ENCODE assay signal across 21 cellular contexts in genomic region chr12:45975506-45975905, GRCh38. TPM values are rescaled to one million over a fixed set of nuclear protein-coding genes. Genes with fewer than 3 reads are reported as not detected.
A peak's percentile ranks its signal among the peaks of the same experiment; 100 is the strongest.
DNase-seq lines count a peak whose midpoint lies in the region; ATAC-seq lines count a peak whose summit lies in the region.
"Had no signal": no experiment of that assay in that cellular context is flagged by ENCODE, and none has a peak within 500 bp of the region (broad histone marks: within the 10 kb centered on the region; RNA-seq: fewer than 3 reads in every experiment).

No MANE protein-coding gene starts in this region.

- H3K4me3 Mint-ChIP-seq in activated T-cell treated with anti-CD3 and anti-CD28 coated beads, Interleukin-2, amount 50 U/mL, for 72 hours, result no peak overlapping the region
- H3K4me3 Mint-ChIP-seq in activated T-cell treated with anti-CD3 and anti-CD28 coated beads, Interleukin-2, amount 50 U/mL, for 24 hours, result no peak overlapping the region
- peak overlapping the region; percentile 25 for H3K4me3 Mint-ChIP-seq in central memory CD8-positive, alpha-beta T cell
- H3K4me3 Mint-ChIP-seq in memory B cell, result peak overlapping the region; percentile 1
- no peak overlapping the region for H3K4me3 Mint-ChIP-seq in stimulated activated effector memory CD8-positive, alpha-beta T cell treated with anti-CD3 and anti-CD28 coated beads, Interleukin-12 subunit alpha, Interleukin-12 subunit beta, amount 100 ng/mL, for 72 hours
- H3K4me3 Mint-ChIP-seq: activated CD4-positive, alpha-beta T cell treated with anti-CD3 and anti-CD28 coated beads, Interleukin-2, amount 10 ng/mL, durations not matched to agents 7 days and 5 days; activated naive CD4-positive, alpha-beta T cell treated with anti-CD3 and anti-CD28 coated beads, Interleukin-2, amount 10 ng/mL, durations not matched to agents 7 days and 5 days; CD4-positive, alpha-beta T cell had no signal

- H3K4me1 Mint-ChIP-seq in activated T-cell treated with anti-CD3 and anti-CD28 coated beads, Interleukin-2, amount 50 U/mL, for 72 hours (ENCODE audit: low read depth), result peaks cover 83% of the 10 kb centered on the region
- H3K4me1 Mint-ChIP-seq in activated T-cell treated with anti-CD3 and anti-CD28 coated beads, Interleukin-2, amount 50 U/mL, for 24 hours (ENCODE audit: low read depth), result peaks cover 86% of the 10 kb centered on the region
- peaks cover 91% of the 10 kb centered on the region for H3K4me1 Mint-ChIP-seq in central memory CD8-positive, alpha-beta T cell
- peaks cover 51% of the 10 kb centered on the region for H3K4me1 Mint-ChIP-seq in memory B cell
- peaks cover 85% of the 10 kb centered on the region for H3K4me1 Mint-ChIP-seq in stimulated activated effector memory CD8-positive, alpha-beta T cell treated with anti-CD3 and anti-CD28 coated beads, Interleukin-12 subunit alpha, Interleukin-12 subunit beta, amount 100 ng/mL, for 72 hours

- no peak for DNase-seq in activated T-cell treated with anti-CD3 and anti-CD28 coated beads, Interleukin-2, amount 50 U/mL, for 72 hours
- DNase-seq in activated T-cell treated with anti-CD3 and anti-CD28 coated beads, Interleukin-2, amount 50 U/mL, for 24 hours, result no peak
- DNase-seq in central memory CD8-positive, alpha-beta T cell (ENCODE audit: low spot score in 2 of 2), result no peak
- DNase-seq in memory B cell (ENCODE audit: low spot score in 2 of 2) (no peak), iPS-NIHi7 (ENCODE audit: extremely low spot score) (no peak), NCI-H345 (lab: John Stamatoyannopoulos, UW) (no peak)
- no peak for DNase-seq in stimulated activated effector memory CD8-positive, alpha-beta T cell treated with anti-CD3 and anti-CD28 coated beads, Interleukin-12 subunit alpha, Interleukin-12 subunit beta, amount 100 ng/mL, for 72 hours (ENCODE audit: low spot score in 2 of 2)
- DNase-seq: activated CD4-positive, alpha-beta T cell treated with anti-CD3 and anti-CD28 coated beads, Interleukin-2, amount 10 ng/mL, durations not matched to agents 7 days and 5 days; activated naive CD4-positive, alpha-beta T cell treated with anti-CD3 and anti-CD28 coated beads, Interleukin-2, amount 10 ng/mL, durations not matched to agents 7 days and 5 days; aorta; CD4-positive, alpha-beta T cell; central memory CD4-positive, alpha-beta T cell; dermis blood vessel endothelial cell; kidney glomerular epithelial cell; NCI-H1105 treated with DMSO at 0.1 percent for 48 hours; NCI-H2029; sigmoid colon; substantia nigra had no signal

- peaks cover 0 to 2% of the 10 kb centered on the region in 2 donors for H3K9me3 Mint-ChIP-seq in activated T-cell treated with anti-CD3 and anti-CD28 coated beads, Interleukin-2, amount 50 U/mL, for 72 hours
- H3K9me3 Mint-ChIP-seq in activated T-cell treated with anti-CD3 and anti-CD28 coated beads, Interleukin-2, amount 50 U/mL, for 24 hours, result peaks cover 2% of the 10 kb centered on the region
- H3K9me3 Mint-ChIP-seq in central memory CD8-positive, alpha-beta T cell, result no peaks in the 10 kb centered on the region
- peaks cover 1% of the 10 kb centered on the region for H3K9me3 Mint-ChIP-seq in memory B cell
- H3K9me3 Mint-ChIP-seq in stimulated activated effector memory CD8-positive, alpha-beta T cell treated with anti-CD3 and anti-CD28 coated beads, Interleukin-12 subunit alpha, Interleukin-12 subunit beta, amount 100 ng/mL, for 72 hours, result no peaks in the 10 kb centered on the region
- H3K9me3 Mint-ChIP-seq: CD4-positive, alpha-beta T cell had no signal

- no peak for ATAC-seq in activated T-cell treated with anti-CD3 and anti-CD28 coated beads, Interleukin-2, amount 50 U/mL, for 72 hours (replicated peaks in 1 of 2)
- ATAC-seq in central memory CD8-positive, alpha-beta T cell (replicated peaks; ENCODE audit: extremely low read depth, poor library complexity, severe bottlenecking), result no peak
- no peak for ATAC-seq in memory B cell (ENCODE audit: low read depth)
- ATAC-seq in stimulated activated effector memory CD8-positive, alpha-beta T cell treated with anti-CD3 and anti-CD28 coated beads, Interleukin-12 subunit alpha, Interleukin-12 subunit beta, amount 100 ng/mL, for 72 hours, result no peak
- no peak for ATAC-seq in HG02571 (IDR thresholded peaks at IDR 0.05; ENCODE audit: unreplicated experiment)
- ATAC-seq: HepG2, SK-N-SH treated with all-trans-retinoic acid at 6 μM for 48 hours had no signal

- peaks cover 6 to 26% of the 10 kb centered on the region in 2 donors for H3K36me3 Mint-ChIP-seq in activated T-cell treated with anti-CD3 and anti-CD28 coated beads, Interleukin-2, amount 50 U/mL, for 72 hours (ENCODE audit: insufficient read depth in 2 of 2)
- peaks cover 82% of the 10 kb centered on the region for H3K36me3 Mint-ChIP-seq in activated T-cell treated with anti-CD3 and anti-CD28 coated beads, Interleukin-2, amount 50 U/mL, for 24 hours (ENCODE audit: low read depth)
- H3K36me3 Mint-ChIP-seq in central memory CD8-positive, alpha-beta T cell (ENCODE audit: insufficient read depth), result peaks cover 7% of the 10 kb centered on the region
- H3K36me3 Mint-ChIP-seq in memory B cell, result peaks cover 24% of the 10 kb centered on the region
- peaks cover 43% of the 10 kb centered on the region for H3K36me3 Mint-ChIP-seq in stimulated activated effector memory CD8-positive, alpha-beta T cell treated with anti-CD3 and anti-CD28 coated beads, Interleukin-12 subunit alpha, Interleukin-12 subunit beta, amount 100 ng/mL, for 72 hours

- peak overlapping the region; percentile 80 for H3K27ac Mint-ChIP-seq in activated T-cell treated with anti-CD3 and anti-CD28 coated beads, Interleukin-2, amount 50 U/mL, for 72 hours
- no peak overlapping the region for H3K27ac Mint-ChIP-seq in activated T-cell treated with anti-CD3 and anti-CD28 coated beads, Interleukin-2, amount 50 U/mL, for 24 hours
- H3K27ac Mint-ChIP-seq in central memory CD8-positive, alpha-beta T cell (ENCODE audit: low read depth), result peak overlapping the region; percentile 27
- H3K27ac Mint-ChIP-seq in memory B cell, result peak overlapping the region; percentile 85
- peak overlapping the region; percentile 13 for H3K27ac Mint-ChIP-seq in stimulated activated effector memory CD8-positive, alpha-beta T cell treated with anti-CD3 and anti-CD28 coated beads, Interleukin-12 subunit alpha, Interleukin-12 subunit beta, amount 100 ng/mL, for 72 hours
- H3K27ac Mint-ChIP-seq: activated CD4-positive, alpha-beta T cell treated with anti-CD3 and anti-CD28 coated beads, Interleukin-2, amount 10 ng/mL, durations not matched to agents 7 days and 5 days; activated naive CD4-positive, alpha-beta T cell treated with anti-CD3 and anti-CD28 coated beads, Interleukin-2, amount 10 ng/mL, durations not matched to agents 7 days and 5 days had no signal

- no peaks in the 10 kb centered on the region for H3K27me3 Mint-ChIP-seq in activated T-cell treated with anti-CD3 and anti-CD28 coated beads, Interleukin-2, amount 50 U/mL, for 72 hours (ENCODE audit: low read depth)
- H3K27me3 Mint-ChIP-seq in activated T-cell treated with anti-CD3 and anti-CD28 coated beads, Interleukin-2, amount 50 U/mL, for 24 hours, result no peaks in the 10 kb centered on the region
- no peaks in the 10 kb centered on the region for H3K27me3 Mint-ChIP-seq in central memory CD8-positive, alpha-beta T cell
- H3K27me3 Mint-ChIP-seq in memory B cell, result no peaks in the 10 kb centered on the region
- H3K27me3 Mint-ChIP-seq: activated CD4-positive, alpha-beta T cell treated with anti-CD3 and anti-CD28 coated beads, Interleukin-2, amount 10 ng/mL, durations not matched to agents 7 days and 5 days; activated naive CD4-positive, alpha-beta T cell treated with anti-CD3 and anti-CD28 coated beads, Interleukin-2, amount 10 ng/mL, durations not matched to agents 7 days and 5 days; CD4-positive, alpha-beta T cell had no signal

RNA-seq across cellular contexts. Expression of gene SCAF11, which starts 14.9 kb away (rescaled TPM):
- 100 to 1,000 TPM; 114 to 118 TPM for total RNA-seq in activated T-cell treated with anti-CD3 and anti-CD28 coated beads, Interleukin-2, amount 50 U/mL, for 72 hours

Comparison
In these comparisons a context has a peak if more than half of its experiments do, and no peak if none do; other contexts are left out.
1. H3K4me3 Mint-ChIP-seq: peak in central memory CD8-positive, alpha-beta T cell (single experiment) and memory B cell (single experiment); none in activated T-cell treated with anti-CD3 and anti-CD28 coated beads, Interleukin-2, amount 50 U/mL, for 72 hours (0 of 2), activated T-cell treated with anti-CD3 and anti-CD28 coated beads, Interleukin-2, amount 50 U/mL, for 24 hours (single experiment) and stimulated activated effector memory CD8-positive, alpha-beta T cell treated with anti-CD3 and anti-CD28 coated beads, Interleukin-12 subunit alpha, Interleukin-12 subunit beta, amount 100 ng/mL, for 72 hours (single experiment).